Comparison of ENCODE assay signal across 26 cellular contexts in genomic region chr18:79695269-79695668, GRCh38. TPM values are rescaled to one million over a fixed set of nuclear protein-coding genes. Genes with fewer than 3 reads are reported as not detected.
DNase-seq lines count a peak whose midpoint lies in the region; ATAC-seq and TF ChIP-seq lines count a peak whose summit lies in the region.
"Had no signal": no experiment of that assay in that cellular context is flagged by ENCODE, and none has a peak within 500 bp of the region (broad histone marks: within the 10 kb centered on the region; RNA-seq: fewer than 3 reads in every experiment).

No MANE protein-coding gene starts in this region.

- no peak for ATAC-seq in activated CD8-positive, alpha-beta T cell treated with anti-CD3 and anti-CD28 coated beads for 36 hours
- ATAC-seq in activated CD8-positive, alpha-beta T cell treated with anti-CD3 and anti-CD28 coated beads, Interleukin-2, amount 10 ng/mL, durations not matched to agents 7 days and 5 days, result no peak
- ATAC-seq: A549, Panc1, sciatic nerve had no signal

- peaks cover 8% of the 10 kb centered on the region for H3K36me3 ChIP-seq in colonic mucosa

- H3K4me1 Mint-ChIP-seq in activated CD8-positive, alpha-beta T cell treated with anti-CD3 and anti-CD28 coated beads for 36 hours (ENCODE audit: low read depth), result peaks cover 21% of the 10 kb centered on the region
- H3K4me1 Mint-ChIP-seq in activated CD8-positive, alpha-beta T cell treated with anti-CD3 and anti-CD28 coated beads, Interleukin-2, amount 10 ng/mL, durations not matched to agents 7 days and 5 days (ENCODE audit: low read depth), result no peaks in the 10 kb centered on the region
- peaks cover 7% of the 10 kb centered on the region for H3K4me1 Mint-ChIP-seq in type B pancreatic cell (ENCODE audit: unreplicated experiment)

- no peak overlapping the region for H3K27ac ChIP-seq in colonic mucosa
- H3K27ac ChIP-seq: A549, epithelial cell of prostate, HL-60, prostate gland, vagina had no signal

- no peak overlapping the region for H3K4me3 ChIP-seq in colonic mucosa
- H3K4me3 ChIP-seq: A549, prostate gland, vagina had no signal

- H3K27me3 ChIP-seq in colonic mucosa, result no peaks in the 10 kb centered on the region
- H3K27me3 ChIP-seq: vagina had no signal

- no peaks in the 10 kb centered on the region for H3K9me3 Mint-ChIP-seq in activated CD8-positive, alpha-beta T cell treated with anti-CD3 and anti-CD28 coated beads for 36 hours
- no peaks in the 10 kb centered on the region for H3K9me3 Mint-ChIP-seq in activated CD8-positive, alpha-beta T cell treated with anti-CD3 and anti-CD28 coated beads, Interleukin-2, amount 10 ng/mL, durations not matched to agents 7 days and 5 days (ENCODE audit: insufficient read depth)
- no peaks in the 10 kb centered on the region for H3K9me3 Mint-ChIP-seq in type B pancreatic cell
- H3K9me3 Mint-ChIP-seq: stimulated activated naive CD8-positive, alpha-beta T cell treated with anti-CD3 and anti-CD28 coated beads, Interleukin-15, Interleukin-2, amounts not matched to agents 100 ng/mL and 50 ng/mL, for 24 hours had no signal

- TF ChIP-seq CTCF in activated CD8-positive, alpha-beta T cell treated with anti-CD3 and anti-CD28 coated beads for 36 hours (IDR thresholded peaks at IDR 0.05), result no peak
- no peak for TF ChIP-seq CTCF in type B pancreatic cell (conservative IDR thresholded peaks at IDR 0.05)
- TF ChIP-seq CTCF in colonic mucosa (IDR thresholded peaks at IDR 0.05), result no peak

- peak overlapping the region; percentile 59 for H3K27ac Mint-ChIP-seq in activated CD8-positive, alpha-beta T cell treated with anti-CD3 and anti-CD28 coated beads for 36 hours
- no peak overlapping the region for H3K27ac Mint-ChIP-seq in activated CD8-positive, alpha-beta T cell treated with anti-CD3 and anti-CD28 coated beads, Interleukin-2, amount 10 ng/mL, durations not matched to agents 7 days and 5 days
- peak overlapping the region; percentile 72 for H3K27ac Mint-ChIP-seq in type B pancreatic cell
- H3K27ac Mint-ChIP-seq: B cell; stimulated activated naive CD8-positive, alpha-beta T cell treated with anti-CD3 and anti-CD28 coated beads, Interleukin-15, Interleukin-2, amounts not matched to agents 100 ng/mL and 50 ng/mL, for 24 hours had no signal

- CTCF ChIA-PET in activated CD8-positive, alpha-beta T cell treated with anti-CD3 and anti-CD28 coated beads for 36 hours (lab: Charles Lee), result no interaction called here
- CTCF ChIA-PET in activated CD8-positive, alpha-beta T cell treated with anti-CD3 and anti-CD28 coated beads, Interleukin-2, amount 10 ng/mL, durations not matched to agents 7 days and 5 days (lab: Charles Lee), result no interaction called here

- no peaks in the 10 kb centered on the region for H3K9me3 ChIP-seq in colonic mucosa
- H3K9me3 ChIP-seq: A549, prostate gland, vagina had no signal

- H3K36me3 Mint-ChIP-seq in activated CD8-positive, alpha-beta T cell treated with anti-CD3 and anti-CD28 coated beads for 36 hours (ENCODE audit: low read depth), result peaks cover 35% of the 10 kb centered on the region
- peaks cover 41% of the 10 kb centered on the region for H3K36me3 Mint-ChIP-seq in activated CD8-positive, alpha-beta T cell treated with anti-CD3 and anti-CD28 coated beads, Interleukin-2, amount 10 ng/mL, durations not matched to agents 7 days and 5 days (ENCODE audit: low read depth)
- peaks cover 6% of the 10 kb centered on the region for H3K36me3 Mint-ChIP-seq in type B pancreatic cell

- POLR2A ChIA-PET in activated CD8-positive, alpha-beta T cell treated with anti-CD3 and anti-CD28 coated beads for 36 hours (lab: Charles Lee), result no interaction called here
- POLR2A ChIA-PET in activated CD8-positive, alpha-beta T cell treated with anti-CD3 and anti-CD28 coated beads, Interleukin-2, amount 10 ng/mL, durations not matched to agents 7 days and 5 days (lab: Charles Lee), result interaction anchor here (0.7 kb wide), 1 partner anchor 15 kb away, joined by 3 read pairs; no protein-coding TSS in a partner anchor

- H3K4me3 Mint-ChIP-seq in activated CD8-positive, alpha-beta T cell treated with anti-CD3 and anti-CD28 coated beads for 36 hours, result no peak overlapping the region
- H3K4me3 Mint-ChIP-seq in activated CD8-positive, alpha-beta T cell treated with anti-CD3 and anti-CD28 coated beads, Interleukin-2, amount 10 ng/mL, durations not matched to agents 7 days and 5 days, result no peak overlapping the region
- no peak overlapping the region for H3K4me3 Mint-ChIP-seq in type B pancreatic cell
- H3K4me3 Mint-ChIP-seq: B cell; stimulated activated naive CD8-positive, alpha-beta T cell treated with anti-CD3 and anti-CD28 coated beads, Interleukin-15, Interleukin-2, amounts not matched to agents 100 ng/mL and 50 ng/mL, for 24 hours had no signal

- peaks cover 5% of the 10 kb centered on the region for H3K4me1 ChIP-seq in colonic mucosa
- H3K4me1 ChIP-seq: A549, prostate gland, vagina had no signal

- intact Hi-C loops in activated CD8-positive, alpha-beta T cell treated with anti-CD3 and anti-CD28 coated beads for 36 hours (cut with micrococcal nuclease), result no loop called here
- intact Hi-C loops in colonic mucosa (cut with DNase I), result no loop called here

- DNase-seq in activated CD8-positive, alpha-beta T cell treated with anti-CD3 and anti-CD28 coated beads for 36 hours, result no peak
- no peak for DNase-seq in activated CD8-positive, alpha-beta T cell treated with anti-CD3 and anti-CD28 coated beads, Interleukin-2, amount 10 ng/mL, durations not matched to agents 7 days and 5 days
- peak; percentile 26 for DNase-seq in NCI-H69 (lab: John Stamatoyannopoulos, UW)
- DNase-seq in left kidney (ENCODE audit: low read depth, low spot score), result peak; percentile 74
- no peak for DNase-seq in type B pancreatic cell (ENCODE audit: extremely low spot score, unreplicated experiment)
- DNase-seq in colonic mucosa, result no peak
- DNase-seq in cortex of kidney (lab: John Stamatoyannopoulos, UW), result no peak
- no peak for DNase-seq in effector CD8-positive, alpha-beta T cell (lab: John Stamatoyannopoulos, UW)
- DNase-seq: activated CD4-positive, alpha-beta T cell treated with anti-CD3 and anti-CD28 coated beads, Interleukin-2, amount 50 U/mL, for 1 hour; activated CD8-positive, alpha-beta memory T cell treated with anti-CD3 and anti-CD28 coated beads, Interleukin-2, amount 50 U/mL, for 4 hours; cerebellar nuclear complex; DMS153; effector CD4-positive, alpha-beta T cell; mammary epithelial cell; NCI-H187; NCI-H524 treated with DMSO at 0.1 percent for 48 hours; SIG-M5 had no signal

- H3K27me3 Mint-ChIP-seq in activated CD8-positive, alpha-beta T cell treated with anti-CD3 and anti-CD28 coated beads for 36 hours, result no peaks in the 10 kb centered on the region
- no peaks in the 10 kb centered on the region for H3K27me3 Mint-ChIP-seq in activated CD8-positive, alpha-beta T cell treated with anti-CD3 and anti-CD28 coated beads, Interleukin-2, amount 10 ng/mL, durations not matched to agents 7 days and 5 days (ENCODE audit: low read depth)
- H3K27me3 Mint-ChIP-seq in type B pancreatic cell, result no peaks in the 10 kb centered on the region
- H3K27me3 Mint-ChIP-seq: B cell; stimulated activated naive CD8-positive, alpha-beta T cell treated with anti-CD3 and anti-CD28 coated beads, Interleukin-15, Interleukin-2, amounts not matched to agents 100 ng/mL and 50 ng/mL, for 24 hours had no signal

- no peak overlapping the region for H3K9ac ChIP-seq in colonic mucosa (ENCODE audit: low read depth in 2 of 2, low read length in 2 of 2)

RNA-seq across cellular contexts. Expression of gene CTDP1, which starts 15.7 kb away (rescaled TPM):
- total RNA-seq in activated CD8-positive, alpha-beta T cell treated with anti-CD3 and anti-CD28 coated beads for 36 hours, result 10 to 100 TPM; 54.9 to 55.6 TPM
- total RNA-seq in activated CD8-positive, alpha-beta T cell treated with anti-CD3 and anti-CD28 coated beads, Interleukin-2, amount 10 ng/mL, durations not matched to agents 7 days and 5 days, result 10 to 100 TPM; 35.5 to 36.8 TPM
- 21.1 and 27.6 TPM in 2 replicates for total RNA-seq in type B pancreatic cell (ENCODE audit: low replicate concordance)
- total RNA-seq in colonic mucosa, result 10 to 100 TPM; 34.7 to 36.9 TPM

Comparison
In these comparisons a context has a peak if more than half of its experiments do, and no peak if none do; other contexts are left out.
1. DNase-seq: peak in NCI-H69 (single experiment) and left kidney (single experiment); none in activated CD8-positive, alpha-beta T cell treated with anti-CD3 and anti-CD28 coated beads for 36 hours (single experiment), activated CD8-positive, alpha-beta T cell treated with anti-CD3 and anti-CD28 coated beads, Interleukin-2, amount 10 ng/mL, durations not matched to agents 7 days and 5 days (single experiment), type B pancreatic cell (single experiment), colonic mucosa (single experiment), cortex of kidney (single experiment) and effector CD8-positive, alpha-beta T cell (single experiment).